ENCODE assay signal across 24 cellular contexts in the genomic region with DNA sequence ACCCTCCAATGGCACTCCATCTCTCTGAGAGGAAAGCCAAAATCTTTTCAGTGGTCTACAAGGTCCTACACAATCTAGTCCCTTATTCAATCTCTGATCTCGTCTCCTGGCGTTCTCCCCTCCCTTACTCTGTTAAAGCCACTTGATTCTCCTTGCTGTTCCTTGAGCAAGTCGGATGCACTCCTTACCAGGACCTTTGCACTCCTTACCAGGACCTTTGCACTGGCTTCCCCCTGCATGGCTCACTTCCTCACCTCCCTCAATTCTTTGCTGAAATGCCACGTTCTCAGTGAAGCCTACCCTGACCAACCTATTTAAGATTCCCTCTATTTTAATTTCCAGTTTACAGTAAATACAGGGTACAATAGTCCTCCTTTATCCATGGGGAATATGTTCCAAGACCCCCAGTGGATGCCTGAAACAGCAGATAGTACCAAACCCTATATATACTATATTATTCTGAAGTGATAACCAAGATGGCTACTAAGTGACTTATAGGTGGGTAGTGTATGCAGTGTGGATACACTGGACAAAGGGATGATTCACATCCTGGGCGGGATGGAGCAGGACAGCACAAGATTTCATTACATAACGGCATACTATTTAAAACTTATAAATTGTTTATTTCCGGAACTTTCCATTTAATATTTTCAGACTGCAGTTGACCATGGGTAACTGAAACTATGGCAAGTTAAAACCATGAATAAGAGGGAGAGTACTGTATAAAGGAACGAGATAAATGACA. TPM values are rescaled to one million over a fixed set of nuclear protein-coding genes. Genes with fewer than 3 reads are reported as not detected.
"Had no signal": no experiment of that assay in that cellular context is flagged by ENCODE, and none has a peak within 500 bp of the region (broad histone marks: within the 10 kb centered on the region; RNA-seq: fewer than 3 reads in every experiment).

No MANE protein-coding gene starts in this region.

- DNase-seq: activated B cell treated with CpG ODN at 0.5 μM for 24 hours; activated naive CD4-positive, alpha-beta T cell treated with anti-CD3 and anti-CD28 coated beads, Interleukin-2, amount 10 ng/mL, durations not matched to agents 7 days and 5 days; activated T-cell treated with anti-CD3 and anti-CD28 coated beads for 4 hours; adrenal gland; cerebellar nuclear complex; dermis blood vessel endothelial cell; endodermal cell; foreskin fibroblast; glutamatergic neuron; left colon; naive thymus-derived CD4-positive, alpha-beta T cell; psoas muscle; right lobe of liver; stimulated activated naive B cell treated with anti-CD40 and anti-IgM and Interleukin-4, amounts not matched to agents 10 μg/mL and 1 μg/mL and 100 μg/mL, for 72 hours; transverse colon had no signal

- H3K27me3 ChIP-seq: esophagus muscularis mucosa, right lobe of liver, transverse colon had no signal

- H3K4me1 ChIP-seq: right lobe of liver had no signal

- H3K27ac ChIP-seq: adrenal gland, esophagus muscularis mucosa, psoas muscle, right lobe of liver, transverse colon had no signal

- H3K4me1 Mint-ChIP-seq: activated T-helper 17 cell treated with anti-CD3 and anti-CD28 coated beads, Interleukin-2, amount 50 U/mL, for 72 hours had no signal

- H3K4me3 ChIP-seq: adrenal gland, esophagus muscularis mucosa, psoas muscle, right lobe of liver, transverse colon had no signal

- H3K36me3 Mint-ChIP-seq: activated naive CD4-positive, alpha-beta T cell treated with anti-CD3 and anti-CD28 coated beads, Interleukin-2, amount 10 ng/mL, durations not matched to agents 7 days and 5 days; brain; naive thymus-derived CD4-positive, alpha-beta T cell; stimulated activated naive B cell treated with anti-CD40 and anti-IgM and Interleukin-4, amounts not matched to agents 10 μg/mL and 1 μg/mL and 100 μg/mL, for 72 hours had no signal

- H3K36me3 ChIP-seq: adrenal gland, esophagus muscularis mucosa, right lobe of liver, transverse colon had no signal

- ATAC-seq: left colon; psoas muscle; right lobe of liver; stimulated activated naive B cell treated with anti-CD40 and anti-IgM and Interleukin-4, amounts not matched to agents 10 μg/mL and 1 μg/mL and 100 μg/mL, for 72 hours had no signal

- H3K9me3 ChIP-seq: adrenal gland, esophagus muscularis mucosa, psoas muscle, right lobe of liver, transverse colon had no signal

- H3K27ac Mint-ChIP-seq: activated B cell treated with CpG ODN at 0.5 μM for 24 hours; activated naive CD4-positive, alpha-beta T cell treated with anti-CD3 and anti-CD28 coated beads, Interleukin-2, amount 10 ng/mL, durations not matched to agents 7 days and 5 days; activated T-helper 17 cell treated with anti-CD3 and anti-CD28 coated beads, Interleukin-2, amount 50 U/mL, for 72 hours; brain; endodermal cell; stimulated activated naive B cell treated with anti-CD40 and anti-IgM and Interleukin-4, amounts not matched to agents 10 μg/mL and 1 μg/mL and 100 μg/mL, for 72 hours had no signal

- H3K4me3 Mint-ChIP-seq: activated B cell treated with CpG ODN at 0.5 μM for 24 hours; activated CD4-positive, alpha-beta T cell treated with anti-CD3 and anti-CD28 coated beads, Interleukin-2, amount 10 ng/mL, durations not matched to agents 24 days and 14 days; activated naive CD4-positive, alpha-beta T cell treated with anti-CD3 and anti-CD28 coated beads, Interleukin-2, amount 10 ng/mL, durations not matched to agents 7 days and 5 days; activated T-helper 17 cell treated with anti-CD3 and anti-CD28 coated beads, Interleukin-2, amount 50 U/mL, for 72 hours; endodermal cell; naive thymus-derived CD4-positive, alpha-beta T cell; stimulated activated naive B cell treated with anti-CD40 and anti-IgM and Interleukin-4, amounts not matched to agents 10 μg/mL and 1 μg/mL and 100 μg/mL, for 72 hours had no signal

- H3K9me3 Mint-ChIP-seq: activated B cell treated with CpG ODN at 0.5 μM for 24 hours; activated CD4-positive, alpha-beta T cell treated with anti-CD3 and anti-CD28 coated beads, Interleukin-2, amount 10 ng/mL, durations not matched to agents 24 days and 14 days; activated naive CD4-positive, alpha-beta T cell treated with anti-CD3 and anti-CD28 coated beads, Interleukin-2, amount 10 ng/mL, durations not matched to agents 7 days and 5 days; activated T-helper 17 cell treated with anti-CD3 and anti-CD28 coated beads, Interleukin-2, amount 50 U/mL, for 72 hours; naive thymus-derived CD4-positive, alpha-beta T cell; stimulated activated naive B cell treated with anti-CD40 and anti-IgM and Interleukin-4, amounts not matched to agents 10 μg/mL and 1 μg/mL and 100 μg/mL, for 72 hours had no signal

RNA-seq across cellular contexts. Expression of a gene that starts 15.0 kb away (rescaled TPM):
- total RNA-seq: activated B cell treated with CpG ODN at 0.5 μM for 24 hours; activated CD8-positive, alpha-beta memory T cell treated with anti-CD3 and anti-CD28 coated beads for 36 hours; adrenal gland; esophagus muscularis mucosa; lung microvascular endothelial cell; mononuclear cell; omental fat pad; psoas muscle; right lobe of liver; subcutaneous adipose tissue had no signal
- polyA plus RNA-seq: naive thymus-derived CD4-positive, alpha-beta T cell had no signal
